21 cellular contexts compared by ENCODE assay signal in genomic region chrX:150063673-150064072, GRCh38.
DNase-seq lines count a peak whose midpoint lies in the region; ATAC-seq and TF ChIP-seq lines count a peak whose summit lies in the region.
"Had no signal": no experiment of that assay in that cellular context is flagged by ENCODE, and none has a peak within 500 bp of the region (broad histone marks: within the 10 kb centered on the region; RNA-seq: fewer than 3 reads in every experiment).

No MANE protein-coding gene starts in this region.

- H3K4me1 ChIP-seq in PC-9 (replicated peaks; ENCODE audit: insufficient read depth) (peaks cover 28% of the 10 kb centered on the region), lower lobe of right lung (no peaks in the 10 kb centered on the region), GM23338 (ENCODE audit: insufficient read depth) (no peaks in the 10 kb centered on the region)
- H3K4me1 ChIP-seq: neural progenitor cell had no signal

- CTCF ChIA-PET in activated CD8-positive, alpha-beta T cell treated with anti-CD3 and anti-CD28 coated beads, Interleukin-2, amount 10 ng/mL, durations not matched to agents 7 days and 5 days (lab: Charles Lee), result no interaction called here
- CTCF ChIA-PET in activated CD8-positive, alpha-beta T cell treated with anti-CD3 and anti-CD28 coated beads for 36 hours (lab: Charles Lee), result no interaction called here
- CTCF ChIA-PET in PC-9 (lab: Charles Lee), result no interaction called here

- H3K79me2 ChIP-seq in PC-9 (ENCODE audit: low read depth) (no peaks in the 10 kb centered on the region), GM23338 (replicated peaks; ENCODE audit: insufficient read depth) (no peaks in the 10 kb centered on the region)

- H3K9me3 ChIP-seq in PC-9 (ENCODE audit: insufficient read depth, low read depth) (no peaks in the 10 kb centered on the region), lower lobe of right lung (no peaks in the 10 kb centered on the region)
- H3K9me3 ChIP-seq: heart right ventricle, left ventricle myocardium inferior, MG63 had no signal

- H3K9me2 ChIP-seq in PC-9 (ENCODE audit: insufficient read depth) (no peaks in the 10 kb centered on the region), GM23338 (ENCODE audit: insufficient read depth) (no peaks in the 10 kb centered on the region)

- H4K20me1 ChIP-seq in PC-9 (ENCODE audit: insufficient read depth), result no peaks in the 10 kb centered on the region
- H4K20me1 ChIP-seq in GM23338 (replicated peaks; ENCODE audit: insufficient read depth), result no peaks in the 10 kb centered on the region

- no peak for DNase-seq in activated CD8-positive, alpha-beta T cell treated with anti-CD3 and anti-CD28 coated beads, Interleukin-2, amount 10 ng/mL, durations not matched to agents 7 days and 5 days
- DNase-seq in activated CD8-positive, alpha-beta T cell treated with anti-CD3 and anti-CD28 coated beads for 36 hours, result no peak
- DNase-seq in PC-9, result no peak
- DNase-seq in lower lobe of right lung, result no peak
- no peak for DNase-seq in SHP77 (lab: John Stamatoyannopoulos, UW)
- DNase-seq in NCI-H524 treated with DMSO at 0.1 percent for 48 hours (lab: John Stamatoyannopoulos, UW), result no peak
- no peak for DNase-seq in GM19238 (ENCODE audit: insufficient read length, low spot score)
- DNase-seq in GM23338 (ENCODE audit: low spot score), result no peak
- DNase-seq: amniotic stem cell, C1 segment of cervical spinal cord, DMS 273 treated with DMSO at 0.1 percent for 48 hours, GM23248, heart right ventricle, left ventricle myocardium inferior, MG63, NCI-H1930, T-helper 2 cell, WERI-Rb-1 had no signal

- POLR2A ChIA-PET in activated CD8-positive, alpha-beta T cell treated with anti-CD3 and anti-CD28 coated beads, Interleukin-2, amount 10 ng/mL, durations not matched to agents 7 days and 5 days (lab: Charles Lee), result interaction anchor here (0.8 kb wide), 1 partner anchor 32 kb away, joined by 3 read pairs; no protein-coding TSS in a partner anchor
- POLR2A ChIA-PET in activated CD8-positive, alpha-beta T cell treated with anti-CD3 and anti-CD28 coated beads for 36 hours (lab: Charles Lee), result no interaction called here
- POLR2A ChIA-PET in PC-9 (lab: Charles Lee; ENCODE audit: unreplicated experiment), result interaction anchor here (0.7 kb wide), 1 partner anchor 299 kb away, joined by 4 read pairs; no protein-coding TSS in a partner anchor

- intact Hi-C loops in activated CD8-positive, alpha-beta T cell treated with anti-CD3 and anti-CD28 coated beads for 36 hours (cut with micrococcal nuclease), result no loop called here
- intact Hi-C loops in PC-9 (cut with micrococcal nuclease; ENCODE audit: unreplicated experiment), result no loop called here
- intact Hi-C loops in lower lobe of right lung (cut with DNase I), result no loop called here

- no peak overlapping the region for H3K4me3 Mint-ChIP-seq in activated CD8-positive, alpha-beta T cell treated with anti-CD3 and anti-CD28 coated beads, Interleukin-2, amount 10 ng/mL, durations not matched to agents 7 days and 5 days
- no peak overlapping the region for H3K4me3 Mint-ChIP-seq in activated CD8-positive, alpha-beta T cell treated with anti-CD3 and anti-CD28 coated beads for 36 hours
- no peak overlapping the region for H3K4me3 Mint-ChIP-seq in GM23338
- H3K4me3 Mint-ChIP-seq: neural progenitor cell, type B pancreatic cell had no signal

- H3K4me3 ChIP-seq in PC-9, result no peak overlapping the region
- no peak overlapping the region for H3K4me3 ChIP-seq in lower lobe of right lung
- H3K4me3 ChIP-seq in GM23338, result no peak overlapping the region
- H3K4me3 ChIP-seq: heart right ventricle, left ventricle myocardium inferior, MG63, neural progenitor cell had no signal

- peaks cover 10% of the 10 kb centered on the region for H3K4me1 Mint-ChIP-seq in activated CD8-positive, alpha-beta T cell treated with anti-CD3 and anti-CD28 coated beads, Interleukin-2, amount 10 ng/mL, durations not matched to agents 7 days and 5 days (ENCODE audit: low read depth)
- no peaks in the 10 kb centered on the region for H3K4me1 Mint-ChIP-seq in activated CD8-positive, alpha-beta T cell treated with anti-CD3 and anti-CD28 coated beads for 36 hours (ENCODE audit: low read depth)
- H3K4me1 Mint-ChIP-seq in GM23338, result no peaks in the 10 kb centered on the region

- no peaks in the 10 kb centered on the region for H3K9me3 Mint-ChIP-seq in activated CD8-positive, alpha-beta T cell treated with anti-CD3 and anti-CD28 coated beads, Interleukin-2, amount 10 ng/mL, durations not matched to agents 7 days and 5 days (ENCODE audit: insufficient read depth)
- H3K9me3 Mint-ChIP-seq in activated CD8-positive, alpha-beta T cell treated with anti-CD3 and anti-CD28 coated beads for 36 hours, result no peaks in the 10 kb centered on the region
- no peaks in the 10 kb centered on the region for H3K9me3 Mint-ChIP-seq in GM23338
- H3K9me3 Mint-ChIP-seq: neural progenitor cell, type B pancreatic cell had no signal

- H3F3A ChIP-seq in PC-9 (ENCODE audit: insufficient read depth, low read depth) (peaks cover 18% of the 10 kb centered on the region), GM23338 (replicated peaks; ENCODE audit: low read depth) (no peaks in the 10 kb centered on the region)

- H3K36me3 ChIP-seq in PC-9 (ENCODE audit: low read depth) (no peaks in the 10 kb centered on the region), lower lobe of right lung (no peaks in the 10 kb centered on the region), GM23338 (ENCODE audit: insufficient read depth) (no peaks in the 10 kb centered on the region)
- H3K36me3 ChIP-seq: heart right ventricle, left ventricle myocardium inferior, MG63, neural progenitor cell, WERI-Rb-1 had no signal

- no peaks in the 10 kb centered on the region for H3K36me3 Mint-ChIP-seq in activated CD8-positive, alpha-beta T cell treated with anti-CD3 and anti-CD28 coated beads, Interleukin-2, amount 10 ng/mL, durations not matched to agents 7 days and 5 days (ENCODE audit: low read depth)
- H3K36me3 Mint-ChIP-seq in activated CD8-positive, alpha-beta T cell treated with anti-CD3 and anti-CD28 coated beads for 36 hours (ENCODE audit: low read depth), result no peaks in the 10 kb centered on the region
- H3K36me3 Mint-ChIP-seq in GM23338 (ENCODE audit: low read depth), result no peaks in the 10 kb centered on the region
- H3K36me3 Mint-ChIP-seq: neural progenitor cell, type B pancreatic cell had no signal

- H3K27me3 ChIP-seq in PC-9 (ENCODE audit: insufficient read depth, low read depth) (no peaks in the 10 kb centered on the region), lower lobe of right lung (ENCODE audit: low read depth) (no peaks in the 10 kb centered on the region), GM23338 (ENCODE audit: insufficient read depth) (no peaks in the 10 kb centered on the region)
- H3K27me3 ChIP-seq: heart right ventricle, MG63, neural progenitor cell had no signal

- H2AFZ ChIP-seq in PC-9 (no peak overlapping the region), GM23338 (no peak overlapping the region)
- H2AFZ ChIP-seq: GM23248, neural progenitor cell had no signal

- peaks cover 4% of the 10 kb centered on the region for H3K27me3 Mint-ChIP-seq in activated CD8-positive, alpha-beta T cell treated with anti-CD3 and anti-CD28 coated beads, Interleukin-2, amount 10 ng/mL, durations not matched to agents 7 days and 5 days (ENCODE audit: low read depth)
- H3K27me3 Mint-ChIP-seq in activated CD8-positive, alpha-beta T cell treated with anti-CD3 and anti-CD28 coated beads for 36 hours, result peaks cover 2% of the 10 kb centered on the region
- peaks cover 1% of the 10 kb centered on the region for H3K27me3 Mint-ChIP-seq in GM23338 (ENCODE audit: insufficient read depth, low read depth, poor library complexity)
- H3K27me3 Mint-ChIP-seq: type B pancreatic cell had no signal

- TF ChIP-seq CTCF in activated CD8-positive, alpha-beta T cell treated with anti-CD3 and anti-CD28 coated beads for 36 hours (IDR thresholded peaks at IDR 0.05), result no peak
- TF ChIP-seq CTCF in PC-9 (conservative IDR thresholded peaks at IDR 0.05), result no peak
- no peak for TF ChIP-seq CTCF in lower lobe of right lung (IDR thresholded peaks at IDR 0.05)
- TF ChIP-seq CTCF in GM23338 (conservative IDR thresholded peaks at IDR 0.05; ENCODE audit: low read depth in 2 of 2), result no peak

- no TSS peak for BruUV-seq in PC-9 (replicated peaks; lab: Mats Ljungman, UMichigan)

- ATAC-seq in activated CD8-positive, alpha-beta T cell treated with anti-CD3 and anti-CD28 coated beads, Interleukin-2, amount 10 ng/mL, durations not matched to agents 7 days and 5 days, result no peak
- ATAC-seq in activated CD8-positive, alpha-beta T cell treated with anti-CD3 and anti-CD28 coated beads for 36 hours, result no peak
- peak; percentile 49 to 54 for ATAC-seq in lower lobe of right lung
- ATAC-seq in GM23338, result no peak

- peak overlapping the region; percentile 68 for H3K27ac Mint-ChIP-seq in activated CD8-positive, alpha-beta T cell treated with anti-CD3 and anti-CD28 coated beads, Interleukin-2, amount 10 ng/mL, durations not matched to agents 7 days and 5 days
- no peak overlapping the region for H3K27ac Mint-ChIP-seq in activated CD8-positive, alpha-beta T cell treated with anti-CD3 and anti-CD28 coated beads for 36 hours
- no peak overlapping the region for H3K27ac Mint-ChIP-seq in GM23338
- H3K27ac Mint-ChIP-seq: neural progenitor cell, type B pancreatic cell had no signal

- H3K27ac ChIP-seq in PC-9 (no peak overlapping the region), lower lobe of right lung (no peak overlapping the region), GM23338 (ENCODE audit: low read depth) (no peak overlapping the region)
- H3K27ac ChIP-seq: heart right ventricle, HL-60, left ventricle myocardium inferior, neural progenitor cell, WERI-Rb-1 had no signal

- H3K4me2 ChIP-seq in PC-9 (peak overlapping the region; percentile 49; the same call in 1 of the 2 replicates), GM23338 (no peak overlapping the region)
- H3K4me2 ChIP-seq: neural progenitor cell had no signal

TF ChIP-seq in GM23338, 12 proteins besides CTCF, POLR2A, EP300 and RAD21:
- TF ChIP-seq NANOG (IDR thresholded peaks at IDR 0.05; ENCODE audit: borderline replicate concordance), result no peak

Comparison
In these comparisons a context has a peak if more than half of its experiments do, and no peak if none do; other contexts are left out.
1. ATAC-seq: peak in lower lobe of right lung (2 of 2); none in activated CD8-positive, alpha-beta T cell treated with anti-CD3 and anti-CD28 coated beads, Interleukin-2, amount 10 ng/mL, durations not matched to agents 7 days and 5 days (single experiment), activated CD8-positive, alpha-beta T cell treated with anti-CD3 and anti-CD28 coated beads for 36 hours (single experiment) and GM23338 (single experiment).